28 cellular contexts compared by ENCODE assay signal in genomic region chr21:28480091-28480869, GRCh38.
DNase-seq lines count a peak whose midpoint lies in the region; ATAC-seq and TF ChIP-seq lines count a peak whose summit lies in the region.
"Had no signal": no experiment of that assay in that cellular context is flagged by ENCODE, and none has a peak within 500 bp of the region (broad histone marks: within the 10 kb centered on the region; RNA-seq: fewer than 3 reads in every experiment).

No MANE protein-coding gene starts in this region.

- TF ChIP-seq CTCF in GM06990 (IDR thresholded peaks at IDR 0.05; ENCODE audit: insufficient read depth, low read length, poor library complexity, severe bottlenecking), result no peak
- no peak for TF ChIP-seq CTCF in upper lobe of left lung (IDR thresholded peaks at IDR 0.05)

- no peak overlapping the region for H3K4me3 Mint-ChIP-seq in activated CD4-positive, alpha-beta T cell treated with anti-CD3 and anti-CD28 coated beads for 36 hours
- H3K4me3 Mint-ChIP-seq: activated naive CD4-positive, alpha-beta T cell treated with anti-CD3 and anti-CD28 coated beads, Interleukin-2, amount 50 U/mL, for 24 hours; activated T-cell treated with anti-CD3 and anti-CD28 coated beads, Interleukin-2, amount 50 U/mL, for 72 hours; CD14-positive monocyte; memory B cell; stimulated activated memory B cell treated with anti-CD40 and anti-IgM and Interleukin-4, amounts not matched to agents 10 μg/mL and 1 μg/mL and 100 μg/mL, for 72 hours had no signal

- H3K4me3 ChIP-seq in GM06990 (replicated peaks; ENCODE audit: low read depth, low read length), result no peak overlapping the region
- H3K4me3 ChIP-seq in Karpas-422 (ENCODE audit: low read length), result peak overlapping the region; percentile 48
- no peak overlapping the region for H3K4me3 ChIP-seq in upper lobe of left lung
- H3K4me3 ChIP-seq: A549, HAP-1, right atrium auricular region, SJSA1 had no signal

- 78 to 81% methylated on average over 6 of the region's 6 CpGs for WGBS in upper lobe of left lung, 2 donors

- H3K9me3 Mint-ChIP-seq in activated CD4-positive, alpha-beta T cell treated with anti-CD3 and anti-CD28 coated beads for 36 hours (ENCODE audit: low read depth), result no peaks in the 10 kb centered on the region
- H3K9me3 Mint-ChIP-seq in activated naive CD4-positive, alpha-beta T cell treated with anti-CD3 and anti-CD28 coated beads, Interleukin-2, amount 50 U/mL, for 72 hours, result no peaks in the 10 kb centered on the region
- H3K9me3 Mint-ChIP-seq: activated naive CD4-positive, alpha-beta T cell treated with anti-CD3 and anti-CD28 coated beads, Interleukin-2, amount 50 U/mL, for 24 hours; activated T-cell treated with anti-CD3 and anti-CD28 coated beads, Interleukin-2, amount 50 U/mL, for 72 hours; memory B cell had no signal

- H3K79me2 ChIP-seq in Karpas-422 (ENCODE audit: low read length), result no peaks in the 10 kb centered on the region

- DNase-seq in GM06990 (ENCODE audit: extremely low read depth, insufficient read length), result peak; percentile 22
- peak; percentile 94 for DNase-seq in Karpas-422
- DNase-seq in activated CD4-positive, alpha-beta T cell treated with anti-CD3 and anti-CD28 coated beads for 36 hours, result no peak
- no peak for DNase-seq in upper lobe of left lung
- no peak for DNase-seq in activated naive CD4-positive, alpha-beta T cell treated with anti-CD3 and anti-CD28 coated beads, Interleukin-2, amount 50 U/mL, for 72 hours (ENCODE audit: low spot score in 2 of 2)
- DNase-seq: activated CD4-positive, CD25-positive, alpha-beta regulatory T cell; activated CD8-positive, alpha-beta memory T cell treated with anti-CD3 and anti-CD28 coated beads for 24 hours; activated T-cell treated with anti-CD3 and anti-CD28 coated beads, Interleukin-2, amount 50 U/mL, for 72 hours; DMS 273 treated with DMSO at 0.1 percent for 48 hours; GF-D8; hypothalamus; naive B cell; NCI-H1048; NCI-H2107; NCI-H526; PC-3; stimulated activated CD4-positive, alpha-beta T cell treated with anti-CD3 and anti-CD28 coated beads, Interleukin-15, amount 100 ng/mL, for 24 hours had no signal

- H3K36me3 Mint-ChIP-seq in activated CD4-positive, alpha-beta T cell treated with anti-CD3 and anti-CD28 coated beads for 36 hours (ENCODE audit: low read depth), result no peaks in the 10 kb centered on the region
- no peaks in the 10 kb centered on the region for H3K36me3 Mint-ChIP-seq in activated naive CD4-positive, alpha-beta T cell treated with anti-CD3 and anti-CD28 coated beads, Interleukin-2, amount 50 U/mL, for 72 hours
- H3K36me3 Mint-ChIP-seq: activated naive CD4-positive, alpha-beta T cell treated with anti-CD3 and anti-CD28 coated beads, Interleukin-2, amount 50 U/mL, for 24 hours; CD14-positive monocyte; memory B cell; naive B cell; stimulated activated memory B cell treated with anti-CD40 and anti-IgM and Interleukin-4, amounts not matched to agents 10 μg/mL and 1 μg/mL and 100 μg/mL, for 72 hours had no signal

- no peak overlapping the region for H2AFZ ChIP-seq in Karpas-422 (ENCODE audit: low read length)

- no peaks in the 10 kb centered on the region for H3K9me2 ChIP-seq in Karpas-422 (replicated peaks; ENCODE audit: insufficient read depth, low read length)

- CTCF ChIA-PET in activated CD4-positive, alpha-beta T cell treated with anti-CD3 and anti-CD28 coated beads for 36 hours (lab: Charles Lee), result interaction anchor here (0.8 to 1.1 kb wide), 2 partner anchors 21 to 265 kb away, joined by 3 to 5 read pairs; no protein-coding TSS in a partner anchor

- peak overlapping the region; percentile 51 for H3K9ac ChIP-seq in Karpas-422 (ENCODE audit: low read length)

- no peaks in the 10 kb centered on the region for H4K20me1 ChIP-seq in Karpas-422 (ENCODE audit: insufficient read depth, low read depth, low read length)

- peak overlapping the region; percentile 65 for H3K4me2 ChIP-seq in Karpas-422 (ENCODE audit: low read depth, low read length, poor library complexity, severe bottlenecking)
- H3K4me2 ChIP-seq: A549 had no signal

- H3K36me3 ChIP-seq in GM06990 (ENCODE audit: control insufficient read depth, insufficient read depth, low read length) (no peaks in the 10 kb centered on the region), Karpas-422 (ENCODE audit: insufficient read depth, low read length) (no peaks in the 10 kb centered on the region), upper lobe of left lung (no peaks in the 10 kb centered on the region)
- H3K36me3 ChIP-seq: HAP-1, right atrium auricular region, SJSA1 had no signal

- H3K27me3 Mint-ChIP-seq in activated CD4-positive, alpha-beta T cell treated with anti-CD3 and anti-CD28 coated beads for 36 hours, result peaks cover 3% of the 10 kb centered on the region
- H3K27me3 Mint-ChIP-seq: activated naive CD4-positive, alpha-beta T cell treated with anti-CD3 and anti-CD28 coated beads, Interleukin-2, amount 50 U/mL, for 24 hours; memory B cell; stimulated activated memory B cell treated with anti-CD40 and anti-IgM and Interleukin-4, amounts not matched to agents 10 μg/mL and 1 μg/mL and 100 μg/mL, for 72 hours had no signal

- no peak for TF ChIP-seq EP300 in upper lobe of left lung (IDR thresholded peaks at IDR 0.05)

- H3K4me1 Mint-ChIP-seq in activated CD4-positive, alpha-beta T cell treated with anti-CD3 and anti-CD28 coated beads for 36 hours, result no peaks in the 10 kb centered on the region
- H3K4me1 Mint-ChIP-seq: activated naive CD4-positive, alpha-beta T cell treated with anti-CD3 and anti-CD28 coated beads, Interleukin-2, amount 50 U/mL, for 24 hours; CD14-positive monocyte had no signal

- POLR2A ChIA-PET in activated CD4-positive, alpha-beta T cell treated with anti-CD3 and anti-CD28 coated beads for 36 hours (lab: Charles Lee), result no interaction called here

- ATAC-seq in GM19395 (IDR thresholded peaks at IDR 0.05; ENCODE audit: unreplicated experiment) (peak; percentile 73), HG02798 (IDR thresholded peaks at IDR 0.05; ENCODE audit: poor library complexity, unreplicated experiment) (peak; percentile 68), esophagus mucosa (no peak), upper lobe of left lung (ENCODE audit: low FRiP score in 2 of 2) (no peak)
- no peak for ATAC-seq in activated CD4-positive, alpha-beta T cell treated with anti-CD3 and anti-CD28 coated beads for 36 hours
- ATAC-seq in activated naive CD4-positive, alpha-beta T cell treated with anti-CD3 and anti-CD28 coated beads, Interleukin-2, amount 50 U/mL, for 72 hours, result no peak
- ATAC-seq: A549; activated T-cell treated with anti-CD3 and anti-CD28 coated beads, Interleukin-2, amount 50 U/mL, for 72 hours; PC-3; stimulated activated memory B cell treated with anti-CD40 and anti-IgM and Interleukin-4, amounts not matched to agents 10 μg/mL and 1 μg/mL and 100 μg/mL, for 72 hours had no signal

- TF ChIP-seq POLR2A in upper lobe of left lung (IDR thresholded peaks at IDR 0.05), result no peak

- H3K4me1 ChIP-seq in Karpas-422 (ENCODE audit: low read length) (peaks cover 85% of the 10 kb centered on the region), upper lobe of left lung (no peaks in the 10 kb centered on the region)
- H3K4me1 ChIP-seq: A549, HAP-1, right atrium auricular region, SJSA1 had no signal

- H3K9me3 ChIP-seq in Karpas-422 (ENCODE audit: low read length), result peaks cover 4% of the 10 kb centered on the region; the same call in 1 of the 2 replicates
- H3K9me3 ChIP-seq in upper lobe of left lung, result no peaks in the 10 kb centered on the region
- H3K9me3 ChIP-seq: A549, HAP-1, right atrium auricular region, SJSA1 had no signal

- no peaks in the 10 kb centered on the region for H3K27me3 ChIP-seq in GM06990 (replicated peaks; ENCODE audit: control insufficient read depth, insufficient read depth, low read length)
- H3K27me3 ChIP-seq in Karpas-422 (ENCODE audit: low read length), result no peaks in the 10 kb centered on the region
- H3K27me3 ChIP-seq in upper lobe of left lung, result no peaks in the 10 kb centered on the region
- H3K27me3 ChIP-seq: right atrium auricular region, SJSA1 had no signal

- H3K27ac Mint-ChIP-seq in activated CD4-positive, alpha-beta T cell treated with anti-CD3 and anti-CD28 coated beads for 36 hours, result no peak overlapping the region
- no peak overlapping the region for H3K27ac Mint-ChIP-seq in activated naive CD4-positive, alpha-beta T cell treated with anti-CD3 and anti-CD28 coated beads, Interleukin-2, amount 50 U/mL, for 72 hours
- H3K27ac Mint-ChIP-seq: activated naive CD4-positive, alpha-beta T cell treated with anti-CD3 and anti-CD28 coated beads, Interleukin-2, amount 50 U/mL, for 24 hours; activated T-cell treated with anti-CD3 and anti-CD28 coated beads, Interleukin-2, amount 50 U/mL, for 72 hours; CD14-positive monocyte; memory B cell; stimulated activated memory B cell treated with anti-CD40 and anti-IgM and Interleukin-4, amounts not matched to agents 10 μg/mL and 1 μg/mL and 100 μg/mL, for 72 hours had no signal

- intact Hi-C loops in activated CD4-positive, alpha-beta T cell treated with anti-CD3 and anti-CD28 coated beads for 36 hours (cut with DNase I, micrococcal nuclease), result no loop called here

- peak overlapping the region; percentile 98 for H3K27ac ChIP-seq in Karpas-422 (ENCODE audit: low read length)
- no peak overlapping the region for H3K27ac ChIP-seq in upper lobe of left lung
- H3K27ac ChIP-seq: A549, right atrium auricular region, SJSA1 had no signal

Comparison
In these comparisons a context has a peak if more than half of its experiments do, and no peak if none do; other contexts are left out.
1. DNase-seq: peak in GM06990 (single experiment) and Karpas-422 (single experiment); none in activated CD4-positive, alpha-beta T cell treated with anti-CD3 and anti-CD28 coated beads for 36 hours (single experiment), upper lobe of left lung (0 of 2) and activated naive CD4-positive, alpha-beta T cell treated with anti-CD3 and anti-CD28 coated beads, Interleukin-2, amount 50 U/mL, for 72 hours (0 of 2).
2. ATAC-seq: peak in GM19395 (single experiment) and HG02798 (single experiment); none in esophagus mucosa (single experiment), activated CD4-positive, alpha-beta T cell treated with anti-CD3 and anti-CD28 coated beads for 36 hours (single experiment), upper lobe of left lung (0 of 2) and activated naive CD4-positive, alpha-beta T cell treated with anti-CD3 and anti-CD28 coated beads, Interleukin-2, amount 50 U/mL, for 72 hours (0 of 2).